10 cellular contexts compared by ENCODE assay signal in genomic region chr10:17028843-17029580, GRCh38.
DNase-seq lines count a peak whose midpoint lies in the region; ATAC-seq, FAIRE-seq and TF ChIP-seq lines count a peak whose summit lies in the region.
"Had no signal": no experiment of that assay in that cellular context is flagged by ENCODE, and none has a peak within 500 bp of the region (broad histone marks: within the 10 kb centered on the region; RNA-seq: fewer than 3 reads in every experiment).

No MANE protein-coding gene starts in this region.

- H3K79me2 ChIP-seq in astrocyte (ENCODE audit: insufficient read depth, low read length): no peaks in the 10 kb centered on the region

- no peak overlapping the region for H3K4me3 Mint-ChIP-seq in astrocyte (ENCODE audit: unreplicated experiment)
- H3K4me3 Mint-ChIP-seq in naive thymus-derived CD8-positive, alpha-beta T cell: peak overlapping the region; percentile 72 to 90 (median 80)

- peak overlapping the region; percentile 91 for H3K27ac Mint-ChIP-seq in astrocyte (ENCODE audit: unreplicated experiment)
- peak overlapping the region; percentile 89 to 97 (median 94) for H3K27ac Mint-ChIP-seq in naive thymus-derived CD8-positive, alpha-beta T cell

- ATAC-seq in right cardiac atrium (no peak), left cardiac atrium (no peak), HG03521 (IDR thresholded peaks at IDR 0.05; ENCODE audit: unreplicated experiment) (no peak), HG03442 (IDR thresholded peaks at IDR 0.05; ENCODE audit: unreplicated experiment) (no peak)
- ATAC-seq in naive thymus-derived CD8-positive, alpha-beta T cell: no peak

- H3K36me3 ChIP-seq in astrocyte (ENCODE audit: insufficient read depth, low read length): no peaks in the 10 kb centered on the region
- H3K36me3 ChIP-seq in vagina: no peaks in the 10 kb centered on the region

- peaks cover 43% of the 10 kb centered on the region for H3K4me1 Mint-ChIP-seq in astrocyte (ENCODE audit: low read depth, unreplicated experiment)
- H3K4me1 Mint-ChIP-seq in naive thymus-derived CD8-positive, alpha-beta T cell: peaks cover 29 to 90% (median 77%) of the 10 kb centered on the region in 4 donors

- intact Hi-C loops in right cardiac atrium (cut with DNase I) (no loop called here), left cardiac atrium (cut with DNase I) (no loop called here), vagina (cut with DNase I) (no loop called here)

- peak overlapping the region; percentile 80 for H3K9ac ChIP-seq in astrocyte (ENCODE audit: low read length)

- H3K27me3 ChIP-seq in right cardiac atrium (ENCODE audit: control insufficient read depth, insufficient read depth) (no peaks in the 10 kb centered on the region), astrocyte (ENCODE audit: insufficient read depth, low read length) (no peaks in the 10 kb centered on the region), vagina (no peaks in the 10 kb centered on the region)

- POLR2A ChIA-PET in naive thymus-derived CD8-positive, alpha-beta T cell (lab: Charles Lee): interaction anchor here (0.6 to 2.3 kb wide), 2 partner anchors 8 to 245 kb away, joined by 3 to 5 read pairs; no protein-coding TSS in a partner anchor

- peak overlapping the region; percentile 84 for H3K4me2 ChIP-seq in astrocyte (ENCODE audit: low read length)

- WGBS in right cardiac atrium: 50% methylated on average over 8 of the region's 8 CpGs

- H2AFZ ChIP-seq in astrocyte (ENCODE audit: low read depth, low read length): no peak overlapping the region

- peaks cover 3% of the 10 kb centered on the region for H3K36me3 Mint-ChIP-seq in astrocyte (ENCODE audit: low read depth, unreplicated experiment)
- H3K36me3 Mint-ChIP-seq in naive thymus-derived CD8-positive, alpha-beta T cell: no peaks in the 10 kb centered on the region

- no peaks in the 10 kb centered on the region for H3K27me3 Mint-ChIP-seq in astrocyte (ENCODE audit: low read depth, unreplicated experiment)
- H3K27me3 Mint-ChIP-seq in naive thymus-derived CD8-positive, alpha-beta T cell: no peaks in the 10 kb centered on the region

- no peak for TF ChIP-seq POLR2A in vagina (IDR thresholded peaks at IDR 0.05)

- H3K4me1 ChIP-seq in right cardiac atrium (ENCODE audit: control insufficient read depth, insufficient read depth, low read length): peaks cover 13% of the 10 kb centered on the region
- H3K4me1 ChIP-seq in astrocyte (ENCODE audit: insufficient read depth, low read length): peaks cover 43% of the 10 kb centered on the region
- peaks cover 32% of the 10 kb centered on the region for H3K4me1 ChIP-seq in vagina

- H3K9me3 ChIP-seq in right cardiac atrium (ENCODE audit: control insufficient read depth, low read length) (no peaks in the 10 kb centered on the region), astrocyte (ENCODE audit: insufficient read depth, low read depth, low read length) (no peaks in the 10 kb centered on the region), vagina (no peaks in the 10 kb centered on the region)

- peaks cover 5% of the 10 kb centered on the region for H3K9me3 Mint-ChIP-seq in astrocyte (ENCODE audit: unreplicated experiment)
- peaks cover 0 to 1% (median 0%) of the 10 kb centered on the region in 9 donors for H3K9me3 Mint-ChIP-seq in naive thymus-derived CD8-positive, alpha-beta T cell

- no peak overlapping the region for H3K4me3 ChIP-seq in right cardiac atrium (ENCODE audit: low read length)
- no peak overlapping the region for H3K4me3 ChIP-seq in astrocyte (ENCODE audit: insufficient read depth, low read depth, low read length)
- peak overlapping the region in 1 of 2 donors; percentile 25 for H3K4me3 ChIP-seq in vagina

- TF ChIP-seq CTCF in astrocyte (IDR thresholded peaks at IDR 0.05; ENCODE audit: insufficient read depth, low read depth, low read length) (no peak), vagina (IDR thresholded peaks at IDR 0.05) (no peak)

- peak; percentile 43 for FAIRE-seq in astrocyte (lab: Jason Lieb, UNC)

- no peaks in the 10 kb centered on the region for H4K20me1 ChIP-seq in astrocyte (ENCODE audit: insufficient read depth, low read length)

- H3K27ac ChIP-seq in right cardiac atrium (ENCODE audit: low read length) (peak overlapping the region; percentile 61), astrocyte (ENCODE audit: low read depth, low read length) (peak overlapping the region; percentile 88), vagina (peak overlapping the region; percentile 69)

- DNase-seq in right cardiac atrium: no peak
- no peak for DNase-seq in left cardiac atrium
- no peak for DNase-seq in astrocyte (ENCODE audit: low read depth)
- DNase-seq in naive thymus-derived CD8-positive, alpha-beta T cell: no peak
- DNase-seq in vagina (ENCODE audit: extremely low spot score in 2 of 2): no peak
- no peak for DNase-seq in NCI-H1092 treated with DMSO at 0.1 percent for 48 hours (lab: John Stamatoyannopoulos, UW)
- DNase-seq: COR-L47, NCI-H524 treated with DMSO at 0.1 percent for 48 hours had no signal
